Comparison of ENCODE assay signal across 1 cellular context in the genomic region with DNA sequence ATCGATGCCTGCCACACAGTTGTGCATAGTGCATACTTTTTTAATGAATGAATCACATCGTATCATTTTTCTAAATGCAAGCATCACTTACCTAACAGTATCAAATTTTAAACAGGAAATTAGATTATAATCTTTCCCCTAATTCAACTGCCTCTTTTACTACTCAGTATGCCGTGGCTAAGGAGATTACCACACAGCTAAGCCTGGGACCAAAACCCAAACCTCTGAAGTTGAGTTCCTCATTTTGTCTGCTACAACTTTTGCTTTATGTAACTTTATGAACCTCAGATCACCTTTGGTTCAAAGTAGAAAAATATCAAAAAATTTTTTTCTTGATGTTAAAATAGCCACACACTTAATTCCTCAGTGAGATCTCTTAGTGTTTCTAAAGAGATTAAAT.
A peak's percentile ranks its signal among the peaks of the same experiment; 100 is the strongest.
TF ChIP-seq lines count a peak whose summit lies in the region.

No MANE protein-coding gene starts in this region.

TF ChIP-seq in GM12878, 131 proteins besides CTCF, POLR2A, EP300 and RAD21 (continued from another document):
- TF ChIP-seq, protein P1, sequence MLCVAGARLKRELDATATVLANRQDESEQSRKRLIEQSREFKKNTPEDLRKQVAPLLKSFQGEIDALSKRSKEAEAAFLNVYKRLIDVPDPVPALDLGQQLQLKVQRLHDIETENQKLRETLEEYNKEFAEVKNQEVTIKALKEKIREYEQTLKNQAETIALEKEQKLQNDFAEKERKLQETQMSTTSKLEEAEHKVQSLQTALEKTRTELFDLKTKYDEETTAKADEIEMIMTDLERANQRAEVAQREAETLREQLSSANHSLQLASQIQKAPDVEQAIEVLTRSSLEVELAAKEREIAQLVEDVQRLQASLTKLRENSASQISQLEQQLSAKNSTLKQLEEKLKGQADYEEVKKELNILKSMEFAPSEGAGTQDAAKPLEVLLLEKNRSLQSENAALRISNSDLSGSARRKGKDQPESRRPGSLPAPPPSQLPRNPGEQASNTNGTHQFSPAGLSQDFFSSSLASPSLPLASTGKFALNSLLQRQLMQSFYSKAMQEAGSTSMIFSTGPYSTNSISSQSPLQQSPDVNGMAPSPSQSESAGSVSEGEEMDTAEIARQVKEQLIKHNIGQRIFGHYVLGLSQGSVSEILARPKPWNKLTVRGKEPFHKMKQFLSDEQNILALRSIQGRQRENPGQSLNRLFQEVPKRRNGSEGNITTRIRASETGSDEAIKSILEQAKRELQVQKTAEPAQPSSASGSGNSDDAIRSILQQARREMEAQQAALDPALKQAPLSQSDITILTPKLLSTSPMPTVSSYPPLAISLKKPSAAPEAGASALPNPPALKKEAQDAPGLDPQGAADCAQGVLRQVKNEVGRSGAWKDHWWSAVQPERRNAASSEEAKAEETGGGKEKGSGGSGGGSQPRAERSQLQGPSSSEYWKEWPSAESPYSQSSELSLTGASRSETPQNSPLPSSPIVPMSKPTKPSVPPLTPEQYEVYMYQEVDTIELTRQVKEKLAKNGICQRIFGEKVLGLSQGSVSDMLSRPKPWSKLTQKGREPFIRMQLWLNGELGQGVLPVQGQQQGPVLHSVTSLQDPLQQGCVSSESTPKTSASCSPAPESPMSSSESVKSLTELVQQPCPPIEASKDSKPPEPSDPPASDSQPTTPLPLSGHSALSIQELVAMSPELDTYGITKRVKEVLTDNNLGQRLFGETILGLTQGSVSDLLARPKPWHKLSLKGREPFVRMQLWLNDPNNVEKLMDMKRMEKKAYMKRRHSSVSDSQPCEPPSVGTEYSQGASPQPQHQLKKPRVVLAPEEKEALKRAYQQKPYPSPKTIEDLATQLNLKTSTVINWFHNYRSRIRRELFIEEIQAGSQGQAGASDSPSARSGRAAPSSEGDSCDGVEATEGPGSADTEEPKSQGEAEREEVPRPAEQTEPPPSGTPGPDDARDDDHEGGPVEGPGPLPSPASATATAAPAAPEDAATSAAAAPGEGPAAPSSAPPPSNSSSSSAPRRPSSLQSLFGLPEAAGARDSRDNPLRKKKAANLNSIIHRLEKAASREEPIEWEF (IDR thresholded peaks at IDR 0.05; ENCODE audit: insufficient replicate concordance, low read depth, low read length), result no peak
- TF ChIP-seq TCF12 (IDR thresholded peaks at IDR 0.05; ENCODE audit: low read depth, low read length) (no peak), ZBTB33 (IDR thresholded peaks at IDR 0.05) (no peak), RUNX3 (IDR thresholded peaks at IDR 0.05; ENCODE audit: low read length) (peak; percentile 41; the same call in 1 of the 2 replicates)
